ENCODE assay signal across 17 cellular contexts in the genomic region with DNA sequence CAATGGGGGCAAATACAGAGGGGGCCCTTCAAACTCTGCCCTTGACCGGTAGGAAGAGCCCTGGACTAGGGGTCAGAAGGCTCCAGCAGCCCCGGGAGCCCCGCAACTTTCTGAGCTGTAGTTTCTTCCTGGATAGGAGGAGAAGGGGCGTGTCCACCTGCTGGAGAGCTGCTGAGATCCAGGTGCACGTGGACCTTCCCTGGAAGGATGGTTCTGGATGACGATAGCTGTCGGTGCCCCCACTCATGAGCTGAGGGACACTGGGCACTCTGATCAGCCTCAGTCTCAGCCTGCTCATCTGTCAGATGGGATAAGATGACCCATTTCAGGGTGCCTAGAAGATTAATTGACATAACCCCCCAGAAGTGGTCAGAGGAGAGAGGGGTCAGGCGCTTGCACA.
DNase-seq lines count a peak whose midpoint lies in the region; ATAC-seq and TF ChIP-seq lines count a peak whose summit lies in the region.
"Had no signal": no experiment of that assay in that cellular context is flagged by ENCODE, and none has a peak within 500 bp of the region (broad histone marks: within the 10 kb centered on the region; RNA-seq: fewer than 3 reads in every experiment).

No MANE protein-coding gene starts in this region.

- no peaks in the 10 kb centered on the region for H3K36me3 Mint-ChIP-seq in CD14-positive monocyte
- no peaks in the 10 kb centered on the region for H3K36me3 Mint-ChIP-seq in activated naive CD4-positive, alpha-beta T cell treated with anti-CD3 and anti-CD28 coated beads, Interleukin-2, amount 50 U/mL, for 72 hours

- H3K9me3 Mint-ChIP-seq in CD14-positive monocyte, result peaks cover 0 to 9% (median 5%) of the 10 kb centered on the region in 7 donors
- H3K9me3 Mint-ChIP-seq in activated naive CD4-positive, alpha-beta T cell treated with anti-CD3 and anti-CD28 coated beads, Interleukin-2, amount 50 U/mL, for 72 hours, result no peaks in the 10 kb centered on the region
- H3K9me3 Mint-ChIP-seq: CD4-positive, alpha-beta T cell had no signal

- H3K27me3 ChIP-seq in H7 (ENCODE audit: control insufficient read depth, insufficient read depth, low read length) (no peaks in the 10 kb centered on the region), lower lobe of right lung (ENCODE audit: low read depth) (no peaks in the 10 kb centered on the region)
- H3K27me3 ChIP-seq: BE2C had no signal

- DNase-seq in CD14-positive monocyte (ENCODE audit: low spot score) (peak; percentile 13), H7 (peak; percentile 39), lower lobe of right lung (peak; percentile 31), posterior vena cava (ENCODE audit: low spot score) (peak; percentile 61), NOMO-1 treated with dmso at 0.1 percent for 144 hours (lab: John Stamatoyannopoulos, UW; ENCODE audit: unreplicated experiment) (no peak)
- no peak for DNase-seq in activated naive CD4-positive, alpha-beta T cell treated with anti-CD3 and anti-CD28 coated beads, Interleukin-2, amount 50 U/mL, for 72 hours (ENCODE audit: low spot score in 2 of 2)
- no peak for DNase-seq in activated naive CD4-positive, alpha-beta T cell treated with anti-CD3 and anti-CD28 coated beads, Interleukin-2, amount 50 U/mL, for 16 hours
- DNase-seq: ACHN; BE2C; C1 segment of cervical spinal cord; Caco-2; CD4-positive, alpha-beta T cell; HFFc6; IMR-90 had no signal

- H3K36me3 ChIP-seq in H7 (replicated peaks; ENCODE audit: control insufficient read depth, insufficient read depth, low read length) (no peaks in the 10 kb centered on the region), lower lobe of right lung (no peaks in the 10 kb centered on the region)
- H3K36me3 ChIP-seq: BE2C had no signal

- TF ChIP-seq CTCF in CD14-positive monocyte (IDR thresholded peaks at IDR 0.05) (no peak), lower lobe of right lung (IDR thresholded peaks at IDR 0.05) (no peak)

- no peak overlapping the region for H3K4me3 Mint-ChIP-seq in CD14-positive monocyte
- H3K4me3 Mint-ChIP-seq: CD4-positive, alpha-beta T cell; GM23338; HFFc6 had no signal

- H3K27me3 Mint-ChIP-seq in CD14-positive monocyte (ENCODE audit: low read depth in 3 of 3), result peaks cover 9 to 18% (median 13%) of the 10 kb centered on the region in 3 donors
- H3K27me3 Mint-ChIP-seq: CD4-positive, alpha-beta T cell had no signal

- peaks cover under 1% of the 10 kb centered on the region for H3K9me3 ChIP-seq in lower lobe of right lung
- H3K9me3 ChIP-seq: BE2C, Caco-2 had no signal

- H3K27ac ChIP-seq in lower lobe of right lung, result no peak overlapping the region
- H3K27ac ChIP-seq: HL-60 had no signal

- no peak overlapping the region for H3K27ac Mint-ChIP-seq in CD14-positive monocyte
- H3K27ac Mint-ChIP-seq in activated naive CD4-positive, alpha-beta T cell treated with anti-CD3 and anti-CD28 coated beads, Interleukin-2, amount 50 U/mL, for 72 hours, result no peak overlapping the region
- H3K27ac Mint-ChIP-seq: CD4-positive, alpha-beta T cell; GM23338; HFFc6 had no signal

- H3K4me1 Mint-ChIP-seq in CD14-positive monocyte, result peaks cover 13% of the 10 kb centered on the region
- H3K4me1 Mint-ChIP-seq: GM23338 had no signal

- H3K4me3 ChIP-seq in H7 (ENCODE audit: insufficient read depth, low read depth, low read length), result no peak overlapping the region
- no peak overlapping the region for H3K4me3 ChIP-seq in lower lobe of right lung
- H3K4me3 ChIP-seq: GM23338 had no signal

- no peaks in the 10 kb centered on the region for H3K4me1 ChIP-seq in lower lobe of right lung
- H3K4me1 ChIP-seq: BE2C, Caco-2 had no signal

- ATAC-seq in lower lobe of right lung, result no peak
- no peak for ATAC-seq in activated naive CD4-positive, alpha-beta T cell treated with anti-CD3 and anti-CD28 coated beads, Interleukin-2, amount 50 U/mL, for 72 hours
- ATAC-seq: GM23338, HCT116 had no signal

- intact Hi-C loops in CD14-positive monocyte (cut with micrococcal nuclease), result no loop called here
- intact Hi-C loops in lower lobe of right lung (cut with DNase I), result no loop called here
- intact Hi-C loops in posterior vena cava (cut with DNase I), result no loop called here

Comparison
In these comparisons a context has a peak if more than half of its experiments do, and no peak if none do; other contexts are left out.
1. DNase-seq: peak in CD14-positive monocyte (single experiment), H7 (single experiment), lower lobe of right lung (single experiment) and posterior vena cava (single experiment); none in activated naive CD4-positive, alpha-beta T cell treated with anti-CD3 and anti-CD28 coated beads, Interleukin-2, amount 50 U/mL, for 72 hours (0 of 2), activated naive CD4-positive, alpha-beta T cell treated with anti-CD3 and anti-CD28 coated beads, Interleukin-2, amount 50 U/mL, for 16 hours (single experiment) and NOMO-1 treated with dmso at 0.1 percent for 144 hours (single experiment).